13 cellular contexts compared by ENCODE assay signal in the genomic region with DNA sequence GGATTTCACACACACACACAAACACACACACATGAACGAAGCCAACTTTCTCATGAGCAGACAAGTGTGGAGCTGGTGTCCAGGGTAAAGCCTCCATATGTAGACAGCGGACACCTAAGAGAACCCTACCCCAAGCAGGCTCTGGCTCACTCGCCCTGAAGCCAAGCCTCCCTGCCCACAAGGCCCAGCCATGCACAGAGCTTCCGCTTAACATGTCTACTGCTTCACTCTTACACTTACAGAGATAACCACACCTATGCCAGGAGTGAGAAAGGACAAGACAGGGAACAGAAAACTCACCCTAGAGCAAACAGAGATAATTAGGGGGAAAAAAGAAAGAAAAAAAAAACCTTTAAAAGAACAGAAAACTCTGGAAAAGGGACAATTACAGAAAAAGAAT.
DNase-seq lines count a peak whose midpoint lies in the region; ATAC-seq and FAIRE-seq lines count a peak whose summit lies in the region.
"Had no signal": no experiment of that assay in that cellular context is flagged by ENCODE, and none has a peak within 500 bp of the region (broad histone marks: within the 10 kb centered on the region; RNA-seq: fewer than 3 reads in every experiment).

No MANE protein-coding gene starts in this region.

- peak overlapping the region; percentile 0 to 77 (median 53) for H3K4me3 Mint-ChIP-seq in CD8-positive, alpha-beta memory T cell
- H3K4me3 Mint-ChIP-seq in activated T-helper 17 cell treated with anti-CD3 and anti-CD28 coated beads, Interleukin-2, amount 50 U/mL, for 72 hours: peak overlapping the region; percentile 77
- peak overlapping the region; percentile 58 to 91 (median 76) for H3K4me3 Mint-ChIP-seq in naive B cell

- POLR2A ChIA-PET in CD8-positive, alpha-beta memory T cell (lab: Charles Lee): no interaction called here

- peaks cover 0 to 2% of the 10 kb centered on the region in 2 donors for H3K27me3 Mint-ChIP-seq in CD8-positive, alpha-beta memory T cell
- no peaks in the 10 kb centered on the region for H3K27me3 Mint-ChIP-seq in activated T-helper 17 cell treated with anti-CD3 and anti-CD28 coated beads, Interleukin-2, amount 50 U/mL, for 72 hours
- no peaks in the 10 kb centered on the region for H3K27me3 Mint-ChIP-seq in naive B cell

- no peaks in the 10 kb centered on the region for H3K36me3 ChIP-seq in CD8-positive, alpha-beta memory T cell (ENCODE audit: insufficient read depth, low read length)

- no peaks in the 10 kb centered on the region for H3K27me3 ChIP-seq in CD8-positive, alpha-beta memory T cell (ENCODE audit: insufficient read depth, low read length, poor library complexity, severe bottlenecking)
- H3K27me3 ChIP-seq: neutrophil had no signal

- FAIRE-seq in HTR-8/SVneo (lab: Jason Lieb, UNC): peak; percentile 31
- FAIRE-seq: colon had no signal

- ATAC-seq in activated T-helper 17 cell treated with anti-CD3 and anti-CD28 coated beads, Interleukin-2, amount 50 U/mL, for 72 hours (replicated peaks): no peak
- peak; percentile 64 to 66 for ATAC-seq in naive B cell (ENCODE audit: low read depth in 2 of 2)
- ATAC-seq in HG02571 (IDR thresholded peaks at IDR 0.05; ENCODE audit: unreplicated experiment): no peak

- H3K4me1 Mint-ChIP-seq in CD8-positive, alpha-beta memory T cell: peaks cover 83 to 96% (median 95%) of the 10 kb centered on the region in 3 donors
- peaks cover 72% of the 10 kb centered on the region for H3K4me1 Mint-ChIP-seq in activated T-helper 17 cell treated with anti-CD3 and anti-CD28 coated beads, Interleukin-2, amount 50 U/mL, for 72 hours
- H3K4me1 Mint-ChIP-seq in naive B cell: peaks cover 73 to 90% (median 77%) of the 10 kb centered on the region in 3 donors

- no peak overlapping the region for H3K4me3 ChIP-seq in CD8-positive, alpha-beta memory T cell (ENCODE audit: low read length)

- no peak overlapping the region for H3K27ac ChIP-seq in CD8-positive, alpha-beta memory T cell (ENCODE audit: low read depth, low read length)

- no peaks in the 10 kb centered on the region for H3K9me3 Mint-ChIP-seq in CD8-positive, alpha-beta memory T cell
- no peaks in the 10 kb centered on the region for H3K9me3 Mint-ChIP-seq in activated T-helper 17 cell treated with anti-CD3 and anti-CD28 coated beads, Interleukin-2, amount 50 U/mL, for 72 hours
- no peaks in the 10 kb centered on the region for H3K9me3 Mint-ChIP-seq in naive B cell

- H3K27ac Mint-ChIP-seq in CD8-positive, alpha-beta memory T cell: peak overlapping the region in 7 of 8 donors; percentile 72 to 90 (median 86)
- H3K27ac Mint-ChIP-seq in activated T-helper 17 cell treated with anti-CD3 and anti-CD28 coated beads, Interleukin-2, amount 50 U/mL, for 72 hours: peak overlapping the region; percentile 82
- H3K27ac Mint-ChIP-seq in naive B cell: peak overlapping the region; percentile 82 to 98 (median 92)

- no peaks in the 10 kb centered on the region for H3K9me3 ChIP-seq in CD8-positive, alpha-beta memory T cell (ENCODE audit: low read length)
- H3K9me3 ChIP-seq: neutrophil had no signal

- no peak for DNase-seq in CD8-positive, alpha-beta memory T cell
- DNase-seq in HTR-8/SVneo (ENCODE audit: insufficient read length, low spot score) (no peak), naive B cell (no peak), 8988T (no peak), NCI-H345 (lab: John Stamatoyannopoulos, UW) (no peak), NCI-H1930 (lab: John Stamatoyannopoulos, UW) (no peak)
- DNase-seq: activated CD4-positive, alpha-beta T cell treated with anti-CD3 and anti-CD28 coated beads for 4 hours; H7; SW 1271 had no signal

- peaks cover 0 to 29% (median 4%) of the 10 kb centered on the region in 3 donors for H3K36me3 Mint-ChIP-seq in CD8-positive, alpha-beta memory T cell
- peaks cover 48% of the 10 kb centered on the region for H3K36me3 Mint-ChIP-seq in activated T-helper 17 cell treated with anti-CD3 and anti-CD28 coated beads, Interleukin-2, amount 50 U/mL, for 72 hours (ENCODE audit: low read depth)
- peaks cover 0 to 6% of the 10 kb centered on the region in 2 donors for H3K36me3 Mint-ChIP-seq in naive B cell

- CTCF ChIA-PET in CD8-positive, alpha-beta memory T cell (lab: Charles Lee): no interaction called here

- H3K4me1 ChIP-seq in CD8-positive, alpha-beta memory T cell (ENCODE audit: insufficient read depth, low read length): peaks cover 84% of the 10 kb centered on the region

Comparison
In these comparisons a context has a peak if more than half of its experiments do, and no peak if none do; other contexts are left out.
1. ATAC-seq: peak in naive B cell (2 of 2); none in activated T-helper 17 cell treated with anti-CD3 and anti-CD28 coated beads, Interleukin-2, amount 50 U/mL, for 72 hours (single experiment) and HG02571 (single experiment).
2. Peak in every context shown above with its lines, with median percentiles within 50 percentile points of each other: H3K27ac Mint-ChIP-seq and H3K4me3 Mint-ChIP-seq.